ENCODE assay signal across 8 cellular contexts in genomic region chr22:39349506-39349966, GRCh38. TPM values are rescaled to one million over a fixed set of nuclear protein-coding genes. Genes with fewer than 3 reads are reported as not detected.
DNase-seq lines count a peak whose midpoint lies in the region; ATAC-seq and TF ChIP-seq lines count a peak whose summit lies in the region.

No MANE protein-coding gene starts in this region.

- CTCF ChIA-PET in AG04450 (lab: Charles Lee): interaction anchor here (0.8 to 1.7 kb wide), 5 partner anchors 9 to 179 kb away, joined by 3 to 7 read pairs (median 5); partner anchors contain the start of gene RPL3

- peak overlapping the region; percentile 94 for H2AFZ ChIP-seq in OCI-LY3 (ENCODE audit: low read depth, low read length)

- H3K27me3 ChIP-seq in AG04450 (ENCODE audit: control insufficient read depth, insufficient read depth, low read length): peaks cover 2% of the 10 kb centered on the region
- H3K27me3 ChIP-seq in OCI-LY3 (ENCODE audit: low read depth, low read length): peaks cover 7% of the 10 kb centered on the region; the same call in 1 of the 2 replicates
- no peaks in the 10 kb centered on the region for H3K27me3 ChIP-seq in kidney epithelial cell (ENCODE audit: control insufficient read depth, insufficient read depth, low read length)

- peak overlapping the region; percentile 41 to 85 for H3K27ac Mint-ChIP-seq in stimulated activated naive CD8-positive, alpha-beta T cell treated with anti-CD3 and anti-CD28 coated beads, Interleukin-15, amount 100 ng/mL, for 72 hours

- H3K27me3 Mint-ChIP-seq in stimulated activated naive CD8-positive, alpha-beta T cell treated with anti-CD3 and anti-CD28 coated beads, Interleukin-15, amount 100 ng/mL, for 72 hours: no peaks in the 10 kb centered on the region

- no peaks in the 10 kb centered on the region for H3K9me3 ChIP-seq in AG04450 (ENCODE audit: control insufficient read depth, insufficient read depth, low read length)
- H3K9me3 ChIP-seq in OCI-LY3 (ENCODE audit: insufficient read depth, low read length): no peaks in the 10 kb centered on the region

- TF ChIP-seq CTCF in AG04450 (IDR thresholded peaks at IDR 0.05; ENCODE audit: low read depth, low read length) (no peak), GM12864 (IDR thresholded peaks at IDR 0.05; ENCODE audit: low read depth, low read length, missing control alignments) (no peak), OCI-LY3 (IDR thresholded peaks at IDR 0.05; ENCODE audit: low read depth, low read length) (no peak), cardiac fibroblast (IDR thresholded peaks at IDR 0.05; ENCODE audit: low read depth, low read length) (no peak), kidney epithelial cell (IDR thresholded peaks at IDR 0.05; ENCODE audit: insufficient read depth, low read length, poor library complexity, severe bottlenecking) (no peak)

- peaks cover 32% of the 10 kb centered on the region for H3K4me1 Mint-ChIP-seq in stimulated activated naive CD8-positive, alpha-beta T cell treated with anti-CD3 and anti-CD28 coated beads, Interleukin-15, amount 100 ng/mL, for 72 hours

- DNase-seq in AG04450 (ENCODE audit: low read depth, low spot score): no peak
- DNase-seq in GM12864 (ENCODE audit: low read depth): no peak
- DNase-seq in cardiac fibroblast (ENCODE audit: low read depth in 2 of 2): no peak
- no peak for DNase-seq in kidney epithelial cell (ENCODE audit: low read depth)
- peak in 1 of 2 donors; percentile 23 for DNase-seq in stimulated activated naive CD8-positive, alpha-beta T cell treated with anti-CD3 and anti-CD28 coated beads, Interleukin-15, amount 100 ng/mL, for 72 hours
- no peak for DNase-seq in NCI-H187 (lab: John Stamatoyannopoulos, UW)

- H3K9me3 Mint-ChIP-seq in stimulated activated naive CD8-positive, alpha-beta T cell treated with anti-CD3 and anti-CD28 coated beads, Interleukin-15, amount 100 ng/mL, for 72 hours: no peaks in the 10 kb centered on the region

- H3K4me1 ChIP-seq in OCI-LY3 (ENCODE audit: low read length): peaks cover 27% of the 10 kb centered on the region

- peak overlapping the region; percentile 80 to 86 for H3K4me3 Mint-ChIP-seq in stimulated activated naive CD8-positive, alpha-beta T cell treated with anti-CD3 and anti-CD28 coated beads, Interleukin-15, amount 100 ng/mL, for 72 hours

- H3K4me2 ChIP-seq in OCI-LY3 (ENCODE audit: low read length): peak overlapping the region; percentile 94

- no peak overlapping the region for H3K27ac ChIP-seq in AG04450 (ENCODE audit: low read depth, low read length)
- peak overlapping the region; percentile 58 for H3K27ac ChIP-seq in OCI-LY3 (ENCODE audit: low read length)

- POLR2A ChIA-PET in AG04450 (lab: Yijun Ruan, JAX): interaction anchor here (1.0 to 2.0 kb wide), 2 partner anchors 30 to 170 kb away, joined by 4 to 18 read pairs; partner anchors contain the start of genes ATF4 and RPL3

- H3K9ac ChIP-seq in OCI-LY3 (ENCODE audit: low read length): peak overlapping the region; percentile 94

- peaks cover 21% of the 10 kb centered on the region for H3K79me2 ChIP-seq in OCI-LY3 (ENCODE audit: low read length)

- ATAC-seq in stimulated activated naive CD8-positive, alpha-beta T cell treated with anti-CD3 and anti-CD28 coated beads, Interleukin-15, amount 100 ng/mL, for 72 hours: peak; percentile 65
- ATAC-seq in GM21390 (IDR thresholded peaks at IDR 0.05; ENCODE audit: unreplicated experiment): no peak

- H3K4me3 ChIP-seq in AG04450 (ENCODE audit: low read depth, low read length) (peak overlapping the region; percentile 74), GM12864 (ENCODE audit: low read depth, low read length) (peak overlapping the region; percentile 57), OCI-LY3 (ENCODE audit: low read length) (peak overlapping the region; percentile 94), cardiac fibroblast (replicated peaks in 1 of 2; ENCODE audit: low read depth in 2 of 2, low read length in 2 of 2) (peak overlapping the region; percentile 57 to 59), kidney epithelial cell (ENCODE audit: low read depth, low read length) (peak overlapping the region; percentile 44)

- H4K20me1 ChIP-seq in OCI-LY3 (ENCODE audit: insufficient read depth, low read length): peaks cover 7% of the 10 kb centered on the region; the same call in 1 of the 2 replicates

- H3K36me3 ChIP-seq in OCI-LY3 (replicated peaks; ENCODE audit: low read depth, low read length) (no peaks in the 10 kb centered on the region), kidney epithelial cell (ENCODE audit: control insufficient read depth, insufficient read depth, low read length) (no peaks in the 10 kb centered on the region)

RNA-seq across cellular contexts. Expression of gene SYNGR1, which starts 0.3 kb away (rescaled TPM):
- polyA plus RNA-seq in AG04450 (2011; rRNA removed): 20.8 and 31.7 TPM in 2 replicates
- 7.8 and 10.0 TPM in 2 replicates for polyA minus RNA-seq in AG04450 (2011; rRNA and poly(A)+ RNA removed)
- 1.0 and 2.0 TPM in 2 replicates for total RNA-seq in kidney epithelial cell

RNA-seq across cellular contexts. Expression of gene RPL3, which starts 30.1 kb away (rescaled TPM):
- 3,445 and 3,813 TPM in 2 replicates for polyA plus RNA-seq in AG04450 (2011; rRNA removed)
- polyA minus RNA-seq in AG04450 (2011; rRNA and poly(A)+ RNA removed): 2,106 and 2,539 TPM in 2 replicates
- 2,742 and 3,058 TPM in 2 replicates for total RNA-seq in kidney epithelial cell

RNA-seq across cellular contexts. Expression of gene TAB1, which starts 50.0 kb away (rescaled TPM):
- polyA plus RNA-seq in AG04450 (2011; rRNA removed): 16.7 and 18.7 TPM in 2 replicates
- polyA minus RNA-seq in AG04450 (2011; rRNA and poly(A)+ RNA removed): 17.5 and 18.8 TPM in 2 replicates
- total RNA-seq in kidney epithelial cell: 12.4 and 13.3 TPM in 2 replicates

Comparison
In these comparisons a context has a peak if more than half of its experiments do, and no peak if none do; other contexts are left out.
1. H3K4me3 ChIP-seq: peak in every context shown above with its lines; median percentile 94 in OCI-LY3; 74 in AG04450; 58 in cardiac fibroblast; 57 in GM12864; 44 in kidney epithelial cell.